In the genomic region with DNA sequence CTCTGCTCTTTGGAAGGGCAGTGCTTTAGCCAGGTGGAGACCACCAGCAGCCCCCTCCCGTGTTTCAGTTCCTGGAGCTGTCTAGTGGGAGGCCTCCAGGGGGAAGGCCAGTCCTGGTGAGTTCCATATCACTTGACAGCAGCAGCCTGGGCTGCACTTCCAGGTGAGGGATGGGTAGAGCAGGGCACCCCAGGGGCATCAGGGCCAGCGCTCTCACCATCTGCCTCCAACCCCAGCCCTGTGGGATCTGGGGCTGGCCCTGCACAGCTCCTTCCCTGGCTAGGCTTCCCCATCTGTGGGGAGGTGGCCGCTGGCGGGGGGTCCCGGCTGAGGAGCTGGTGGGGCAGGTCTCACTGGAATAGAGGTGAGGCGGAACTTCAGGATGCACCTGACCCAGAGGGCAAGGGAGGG, we compare ENCODE assay signal across 29 cellular contexts.
"Had no signal": no experiment of that assay in that cellular context is flagged by ENCODE, and none has a peak within 500 bp of the region (broad histone marks: within the 10 kb centered on the region; RNA-seq: fewer than 3 reads in every experiment).

No MANE protein-coding gene starts in this region.

- H3K27ac Mint-ChIP-seq: activated T-helper 17 cell treated with anti-CD3 and anti-CD28 coated beads, Interleukin-2, amount 50 U/mL, for 72 hours; natural killer cell treated with Interleukin-12 subunit alpha and Interleukin-12 subunit beta and Interleukin-15 and Interleukin-18, amount 100 ng/mL, for 72 hours; progenitor cell of endocrine pancreas; stimulated activated memory B cell treated with anti-CD40 and anti-IgM and Interleukin-4, amounts not matched to agents 10 μg/mL and 1 μg/mL and 100 μg/mL, for 72 hours had no signal

- H3K4me3 ChIP-seq: heart right ventricle, lung, ovary, right lobe of liver, skin epidermis, suprapubic skin, tibial nerve, uterus had no signal

- H3K4me1 Mint-ChIP-seq: activated T-helper 17 cell treated with anti-CD3 and anti-CD28 coated beads, Interleukin-2, amount 50 U/mL, for 72 hours had no signal

- H3K27ac ChIP-seq: brain microvascular endothelial cell, foreskin keratinocyte, heart right ventricle, ovary, right lobe of liver, skin epidermis, suprapubic skin, tibial nerve, uterus had no signal

- H3K27me3 Mint-ChIP-seq: activated T-helper 17 cell treated with anti-CD3 and anti-CD28 coated beads, Interleukin-2, amount 50 U/mL, for 72 hours; effector memory CD8-positive, alpha-beta T cell; natural killer cell treated with Interleukin-12 subunit alpha and Interleukin-12 subunit beta and Interleukin-15 and Interleukin-18, amount 100 ng/mL, for 72 hours; progenitor cell of endocrine pancreas; stimulated activated memory B cell treated with anti-CD40 and anti-IgM and Interleukin-4, amounts not matched to agents 10 μg/mL and 1 μg/mL and 100 μg/mL, for 72 hours had no signal

- H3K9me3 ChIP-seq: ovary, right lobe of liver, suprapubic skin, tibial nerve, uterus had no signal

- H3K27me3 ChIP-seq: brain microvascular endothelial cell, foreskin keratinocyte, heart right ventricle, ovary, right lobe of liver, suprapubic skin, tibial nerve, uterus had no signal

- H3K36me3 ChIP-seq: brain microvascular endothelial cell, ovary, right lobe of liver, uterus had no signal

- H3K9me3 Mint-ChIP-seq: activated T-cell treated with anti-CD3 and anti-CD28 coated beads, Interleukin-2, amount 50 U/mL, for 4 hours; activated T-helper 17 cell treated with anti-CD3 and anti-CD28 coated beads, Interleukin-2, amount 50 U/mL, for 72 hours; effector memory CD8-positive, alpha-beta T cell; natural killer cell treated with Interleukin-12 subunit alpha and Interleukin-12 subunit beta and Interleukin-15 and Interleukin-18, amount 100 ng/mL, for 72 hours; stimulated activated memory B cell treated with anti-CD40 and anti-IgM and Interleukin-4, amounts not matched to agents 10 μg/mL and 1 μg/mL and 100 μg/mL, for 72 hours had no signal

- H3K4me3 Mint-ChIP-seq: activated T-cell treated with anti-CD3 and anti-CD28 coated beads, Interleukin-2, amount 50 U/mL, for 4 hours; activated T-helper 17 cell treated with anti-CD3 and anti-CD28 coated beads, Interleukin-2, amount 50 U/mL, for 72 hours; effector memory CD8-positive, alpha-beta T cell; natural killer cell treated with Interleukin-12 subunit alpha and Interleukin-12 subunit beta and Interleukin-15 and Interleukin-18, amount 100 ng/mL, for 72 hours; stimulated activated memory B cell treated with anti-CD40 and anti-IgM and Interleukin-4, amounts not matched to agents 10 μg/mL and 1 μg/mL and 100 μg/mL, for 72 hours had no signal

- ATAC-seq: activated T-cell treated with anti-CD3 and anti-CD28 coated beads, Interleukin-2, amount 50 U/mL, for 4 hours; activated T-helper 17 cell treated with anti-CD3 and anti-CD28 coated beads, Interleukin-2, amount 50 U/mL, for 72 hours; effector memory CD8-positive, alpha-beta T cell; foreskin keratinocyte; left lobe of liver; natural killer cell treated with Interleukin-12 subunit alpha and Interleukin-12 subunit beta and Interleukin-15 and Interleukin-18, amount 100 ng/mL, for 72 hours; stimulated activated memory B cell treated with anti-CD40 and anti-IgM and Interleukin-4, amounts not matched to agents 10 μg/mL and 1 μg/mL and 100 μg/mL, for 72 hours had no signal

- DNase-seq: activated CD4-positive, alpha-beta T cell treated with anti-CD3 and anti-CD28 coated beads for 4 hours; activated CD4-positive, alpha-beta T cell treated with anti-CD3 and anti-CD28 coated beads, Interleukin-2, amount 50 U/mL, for 4 hours; activated gamma-delta T cell treated with Interleukin-2 at 50 U/mL for 16 hours; activated naive CD4-positive, alpha-beta T cell treated with anti-CD3 and anti-CD28 coated beads, Interleukin-2, amount 50 U/mL, for 16 hours; activated T-cell treated with anti-CD3 and anti-CD28 coated beads, Interleukin-2, amount 50 U/mL, for 4 hours; amniotic stem cell; brain microvascular endothelial cell; caudate nucleus; cortex of kidney; effector memory CD8-positive, alpha-beta T cell; foreskin keratinocyte; heart right ventricle; kidney glomerular epithelial cell; mesendoderm; ovary; stimulated activated CD4-positive, alpha-beta T cell treated with anti-CD3 and anti-CD28 coated beads, Interleukin-4, amount 100 ng/mL, for 4 hours; stimulated activated CD8-positive, alpha-beta memory T cell treated with anti-CD3 and anti-CD28 coated beads, Interleukin-4, amount 100 ng/mL, for 48 hours; T-helper 1 cell; uterus had no signal

- H3K4me1 ChIP-seq: foreskin keratinocyte, heart right ventricle, right lobe of liver, suprapubic skin, tibial nerve, uterus had no signal
